Comparison of ENCODE assay signal across 12 cellular contexts in genomic region chr7:50869108-50869716, GRCh38.
DNase-seq lines count a peak whose midpoint lies in the region; ATAC-seq and TF ChIP-seq lines count a peak whose summit lies in the region.
"Had no signal": no experiment of that assay in that cellular context is flagged by ENCODE, and none has a peak within 500 bp of the region (broad histone marks: within the 10 kb centered on the region; RNA-seq: fewer than 3 reads in every experiment).

No MANE protein-coding gene starts in this region.

- DNase-seq in A172 (ENCODE audit: low spot score) (peak; percentile 92), M059J (ENCODE audit: low read depth) (peak; percentile 89), dedifferentiated amniotic fluid mesenchymal stem cell (ENCODE audit: extremely low spot score) (peak; percentile 87), kidney tubule cell (ENCODE audit: low spot score) (peak; percentile 89), DMS53 (lab: John Stamatoyannopoulos, UW) (no peak), iPS-NIHi11 (ENCODE audit: low spot score) (no peak), upper lobe of right lung (no peak)
- DNase-seq: OCI-M1 had no signal

- intact Hi-C loops in upper lobe of right lung (cut with DNase I): no loop called here

- no peak overlapping the region for H3K4me3 ChIP-seq in upper lobe of right lung
- H3K4me3 ChIP-seq: BLaER1, lung, suprapubic skin had no signal

- H3K27me3 ChIP-seq in upper lobe of right lung: no peaks in the 10 kb centered on the region
- H3K27me3 ChIP-seq: BLaER1, suprapubic skin had no signal

- no peaks in the 10 kb centered on the region for H3K36me3 ChIP-seq in upper lobe of right lung
- H3K36me3 ChIP-seq: BLaER1, suprapubic skin had no signal

- TF ChIP-seq CTCF in upper lobe of right lung (IDR thresholded peaks at IDR 0.05): no peak

- H3K9me3 ChIP-seq in upper lobe of right lung: no peaks in the 10 kb centered on the region
- H3K9me3 ChIP-seq: BLaER1, suprapubic skin had no signal

- H3K4me1 ChIP-seq in upper lobe of right lung: no peaks in the 10 kb centered on the region
- H3K4me1 ChIP-seq: BLaER1 had no signal

- no peak for ATAC-seq in GM18519 (IDR thresholded peaks at IDR 0.05; ENCODE audit: low FRiP score, unreplicated experiment)
- no peak for ATAC-seq in upper lobe of right lung

- H3K27ac ChIP-seq in upper lobe of right lung: no peak overlapping the region
- H3K27ac ChIP-seq: BLaER1, suprapubic skin had no signal

Comparison
In these comparisons a context has a peak if more than half of its experiments do, and no peak if none do; other contexts are left out.
1. DNase-seq: peak in A172 (single experiment), M059J (single experiment), dedifferentiated amniotic fluid mesenchymal stem cell (single experiment) and kidney tubule cell (single experiment); none in DMS53 (single experiment), iPS-NIHi11 (single experiment) and upper lobe of right lung (single experiment).